8 cellular contexts compared by ENCODE assay signal in the genomic region with DNA sequence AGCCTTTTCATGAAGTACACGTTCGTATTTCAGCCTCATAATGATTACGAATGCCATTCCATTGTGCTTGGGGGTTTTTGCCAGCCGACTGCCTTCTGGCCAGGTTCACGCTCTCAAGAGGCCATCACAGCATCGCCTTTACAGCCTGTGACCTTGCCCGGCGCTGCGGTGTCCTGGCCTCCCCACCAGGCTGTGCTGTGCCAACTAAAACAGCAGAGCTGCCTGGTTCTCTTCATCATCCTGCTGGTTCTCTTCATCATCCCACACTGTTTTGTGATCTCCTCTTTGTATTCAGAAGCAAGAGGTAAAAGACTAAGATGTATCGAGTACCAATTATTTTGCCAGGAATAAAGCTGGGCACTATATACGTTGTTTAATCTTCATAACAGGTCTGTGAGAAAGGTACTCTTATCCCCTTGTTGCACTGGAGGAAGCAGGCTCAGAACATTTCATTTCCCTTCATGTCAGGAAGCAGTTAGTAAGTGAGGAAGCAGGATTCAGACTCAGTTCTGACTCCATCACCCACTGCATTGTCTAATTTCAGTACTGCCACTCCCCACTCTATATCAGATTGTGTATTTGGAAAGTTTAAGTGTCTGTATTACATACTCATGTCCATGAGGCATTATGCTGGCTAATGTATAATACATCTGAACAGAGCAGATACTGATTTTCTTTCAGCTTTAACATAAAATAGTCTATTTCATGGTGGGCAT.
DNase-seq lines count a peak whose midpoint lies in the region; ATAC-seq and TF ChIP-seq lines count a peak whose summit lies in the region.

No MANE protein-coding gene starts in this region.

- no peak overlapping the region for H3K4me3 Mint-ChIP-seq in naive B cell

- peak; percentile 18 for DNase-seq in UCSD-AML1 (lab: John Stamatoyannopoulos, UW; ENCODE audit: unreplicated experiment)
- no peak for DNase-seq in choroid plexus epithelial cell (ENCODE audit: low read depth)
- peak; percentile 15 for DNase-seq in naive B cell
- peak; percentile 24 to 69 for DNase-seq in upper lobe of left lung
- no peak for DNase-seq in HPDE6-E6E7 (ENCODE audit: extremely low spot score)
- no peak for DNase-seq in GM23248

- peaks cover 0 to 8% (median 2%) of the 10 kb centered on the region in 4 donors for H3K4me1 ChIP-seq in upper lobe of left lung
- peaks cover 22% of the 10 kb centered on the region for H3K4me1 ChIP-seq in GM23248 (ENCODE audit: insufficient read depth)

- H3K9ac ChIP-seq in GM23248, result no peak overlapping the region

- H4K20me1 ChIP-seq in GM23248 (ENCODE audit: insufficient read depth), result no peaks in the 10 kb centered on the region

- no peaks in the 10 kb centered on the region for H3K9me2 ChIP-seq in GM23248 (ENCODE audit: insufficient read depth)

- H3K9me3 ChIP-seq in upper lobe of left lung (no peaks in the 10 kb centered on the region), GM23248 (ENCODE audit: low read depth) (no peaks in the 10 kb centered on the region)

- in situ Hi-C loops in GM23248 (cut with MboI), result no loop called here

- H3K27me3 ChIP-seq in upper lobe of left lung (no peaks in the 10 kb centered on the region), GM23248 (replicated peaks; ENCODE audit: insufficient read depth) (no peaks in the 10 kb centered on the region)

- H3K4me1 Mint-ChIP-seq in naive B cell, result peaks cover 23 to 31% (median 26%) of the 10 kb centered on the region in 3 donors

- H2AFZ ChIP-seq in GM23248, result no peak overlapping the region

- no peaks in the 10 kb centered on the region for H3K79me2 ChIP-seq in GM23248 (ENCODE audit: insufficient read depth)

- ATAC-seq in naive B cell (ENCODE audit: low read depth in 2 of 2) (peak; percentile 55 to 69), upper lobe of left lung (ENCODE audit: low FRiP score in 2 of 2) (no peak), GM21367 (IDR thresholded peaks at IDR 0.05; ENCODE audit: unreplicated experiment) (no peak)

- H3K9me3 Mint-ChIP-seq in naive B cell, result no peaks in the 10 kb centered on the region

- TF ChIP-seq CTCF in GM12874 (IDR thresholded peaks at IDR 0.05; ENCODE audit: insufficient read depth, low read depth, low read length), result peak; percentile 48; the same call in 1 of the 2 replicates
- peak; percentile 36 for TF ChIP-seq CTCF in choroid plexus epithelial cell (conservative IDR thresholded peaks at IDR 0.05; ENCODE audit: low read depth, low read length)
- TF ChIP-seq CTCF in upper lobe of left lung (IDR thresholded peaks at IDR 0.05), result peak in 4 of 6 experiments; percentile 10 to 38 (median 27)

- peaks cover under 1 to 3% of the 10 kb centered on the region in 2 donors for H3K36me3 Mint-ChIP-seq in naive B cell

- H3K27ac Mint-ChIP-seq in naive B cell, result peak overlapping the region in 3 of 6 donors; percentile 39 to 92 (median 59)

- no peak overlapping the region for H3K4me2 ChIP-seq in GM23248 (ENCODE audit: unreplicated experiment)

- H3K27ac ChIP-seq in upper lobe of left lung (peak overlapping the region in 1 of 4 donors; percentile 14), GM23248 (no peak overlapping the region)

- TF ChIP-seq EP300 in upper lobe of left lung (IDR thresholded peaks at IDR 0.05), result no peak

- 80 to 87% methylated on average over 11 of the region's 11 CpGs for WGBS in upper lobe of left lung, 2 donors
- WGBS in GM23248 (ENCODE audit: low coverage in 1 of 2, low lambda C conversion rate in 2 of 2, missing lambda C conversion rate in 2 of 2), 2 experiments, result 84 to 87% methylated on average over 11 of the region's 11 CpGs

- H3K27me3 Mint-ChIP-seq in naive B cell, result no peaks in the 10 kb centered on the region

- no peak for TF ChIP-seq POLR2A in upper lobe of left lung (IDR thresholded peaks at IDR 0.05)

- H3K36me3 ChIP-seq in upper lobe of left lung (no peaks in the 10 kb centered on the region), GM23248 (ENCODE audit: low read depth) (no peaks in the 10 kb centered on the region)

- no peak overlapping the region for H3K4me3 ChIP-seq in choroid plexus epithelial cell (ENCODE audit: low read depth, low read length)
- no peak overlapping the region for H3K4me3 ChIP-seq in upper lobe of left lung
- H3K4me3 ChIP-seq in GM23248, result no peak overlapping the region

- H3F3A ChIP-seq in GM23248 (ENCODE audit: insufficient read depth), result peaks cover 19% of the 10 kb centered on the region

Comparison
In these comparisons a context has a peak if more than half of its experiments do, and no peak if none do; other contexts are left out.
1. DNase-seq: peak in UCSD-AML1 (single experiment), naive B cell (single experiment) and upper lobe of left lung (2 of 2); none in choroid plexus epithelial cell (single experiment), HPDE6-E6E7 (single experiment) and GM23248 (single experiment).
2. ATAC-seq: peak in naive B cell (2 of 2); none in upper lobe of left lung (0 of 2) and GM21367 (single experiment).
3. Peak in every context shown above with its lines, with median percentiles within 50 percentile points of each other: CTCF ChIP-seq.